ENCODE assay signal across 8 cellular contexts in genomic region chr5:7878381-7878873, GRCh38. TPM values are rescaled to one million over a fixed set of nuclear protein-coding genes. Genes with fewer than 3 reads are reported as not detected.
DNase-seq lines count a peak whose midpoint lies in the region; ATAC-seq and TF ChIP-seq lines count a peak whose summit lies in the region.

No MANE protein-coding gene starts in this region.

- no peaks in the 10 kb centered on the region for H3K9me3 ChIP-seq in A673 (ENCODE audit: low read depth, low read length, poor library complexity, severe bottlenecking)

- no peak overlapping the region for H3K27ac ChIP-seq in A673 (ENCODE audit: low read depth, low read length, poor library complexity, severe bottlenecking)

- ATAC-seq in GM19035 (IDR thresholded peaks at IDR 0.05; ENCODE audit: unreplicated experiment) = peak; percentile 98
- ATAC-seq in HG03139 (IDR thresholded peaks at IDR 0.05; ENCODE audit: unreplicated experiment) = peak; percentile 95
- peak; percentile 98 to 99 for ATAC-seq in stimulated activated naive B cell treated with anti-CD40 and anti-IgM and Interleukin-4, amounts not matched to agents 10 μg/mL and 1 μg/mL and 100 μg/mL, for 72 hours (replicated peaks)

- intact Hi-C loops in A673 (cut with micrococcal nuclease; ENCODE audit: unreplicated experiment) = loop anchor here (10.0 kb wide), 1 partner anchor 1104 kb away; no protein-coding TSS in a partner anchor

- peaks cover 65% of the 10 kb centered on the region for H3K36me3 ChIP-seq in A673 (ENCODE audit: insufficient read depth, low read length, poor library complexity, severe bottlenecking)

- no peaks in the 10 kb centered on the region for H3K9me3 Mint-ChIP-seq in activated naive CD8-positive, alpha-beta T cell treated with anti-CD3 and anti-CD28 coated beads for 36 hours
- H3K9me3 Mint-ChIP-seq in stimulated activated naive B cell treated with anti-CD40 and anti-IgM and Interleukin-4, amounts not matched to agents 10 μg/mL and 1 μg/mL and 100 μg/mL, for 72 hours = no peaks in the 10 kb centered on the region

- no TSS peak for BruUV-seq in A673 (replicated peaks; lab: Mats Ljungman, UMichigan)

- H3K36me3 Mint-ChIP-seq in activated naive CD8-positive, alpha-beta T cell treated with anti-CD3 and anti-CD28 coated beads for 36 hours = peaks cover 49% of the 10 kb centered on the region
- peaks cover 40 to 64% of the 10 kb centered on the region in 2 donors for H3K36me3 Mint-ChIP-seq in stimulated activated naive B cell treated with anti-CD40 and anti-IgM and Interleukin-4, amounts not matched to agents 10 μg/mL and 1 μg/mL and 100 μg/mL, for 72 hours

- TF ChIP-seq CTCF in A673 (conservative IDR thresholded peaks at IDR 0.05; ENCODE audit: low read depth, low read length) = no peak

- H3K27me3 ChIP-seq in A673 (replicated peaks; ENCODE audit: insufficient read depth, low read depth, low read length, poor library complexity) = no peaks in the 10 kb centered on the region

- DNase-seq in A673 (ENCODE audit: low spot score) (peak; percentile 9), OCI-M2 (lab: John Stamatoyannopoulos, UW; ENCODE audit: unreplicated experiment) (no peak), Ammon's horn (ENCODE audit: low spot score) (no peak), NCI-H748 treated with DMSO at 0.1 percent for 48 hours (lab: John Stamatoyannopoulos, UW) (no peak)
- DNase-seq in activated naive CD8-positive, alpha-beta T cell treated with anti-CD3 and anti-CD28 coated beads for 36 hours = no peak
- peak; percentile 11 for DNase-seq in stimulated activated naive B cell treated with anti-CD40 and anti-IgM and Interleukin-4, amounts not matched to agents 10 μg/mL and 1 μg/mL and 100 μg/mL, for 72 hours

- peaks cover 30% of the 10 kb centered on the region for H3K4me1 ChIP-seq in A673 (ENCODE audit: insufficient read depth, low read length, poor library complexity, severe bottlenecking)

- no peak overlapping the region for H3K4me3 ChIP-seq in A673 (ENCODE audit: low read depth, low read length, poor library complexity, severe bottlenecking)

- H3K27me3 Mint-ChIP-seq in activated naive CD8-positive, alpha-beta T cell treated with anti-CD3 and anti-CD28 coated beads for 36 hours = no peaks in the 10 kb centered on the region
- no peaks in the 10 kb centered on the region for H3K27me3 Mint-ChIP-seq in stimulated activated naive B cell treated with anti-CD40 and anti-IgM and Interleukin-4, amounts not matched to agents 10 μg/mL and 1 μg/mL and 100 μg/mL, for 72 hours

- CTCF ChIA-PET in A673 (lab: Charles Lee) = interaction anchor here (1.0 kb wide), 1 partner anchor 133 kb away, joined by 3 read pairs; no protein-coding TSS in a partner anchor

- POLR2A ChIA-PET in A673 (lab: Charles Lee; ENCODE audit: low non-redundant PET) = no interaction called here

- peaks cover 47% of the 10 kb centered on the region for H3K4me1 Mint-ChIP-seq in activated naive CD8-positive, alpha-beta T cell treated with anti-CD3 and anti-CD28 coated beads for 36 hours
- peaks cover 22 to 29% of the 10 kb centered on the region in 2 donors for H3K4me1 Mint-ChIP-seq in stimulated activated naive B cell treated with anti-CD40 and anti-IgM and Interleukin-4, amounts not matched to agents 10 μg/mL and 1 μg/mL and 100 μg/mL, for 72 hours

- H3K4me3 Mint-ChIP-seq in activated naive CD8-positive, alpha-beta T cell treated with anti-CD3 and anti-CD28 coated beads for 36 hours = peak overlapping the region; percentile 42
- H3K4me3 Mint-ChIP-seq in stimulated activated naive B cell treated with anti-CD40 and anti-IgM and Interleukin-4, amounts not matched to agents 10 μg/mL and 1 μg/mL and 100 μg/mL, for 72 hours = no peak overlapping the region

- peak overlapping the region; percentile 88 for H3K27ac Mint-ChIP-seq in activated naive CD8-positive, alpha-beta T cell treated with anti-CD3 and anti-CD28 coated beads for 36 hours
- H3K27ac Mint-ChIP-seq in stimulated activated naive B cell treated with anti-CD40 and anti-IgM and Interleukin-4, amounts not matched to agents 10 μg/mL and 1 μg/mL and 100 μg/mL, for 72 hours = no peak overlapping the region

RNA-seq across cellular contexts. Expression of gene MTRR, which starts 9.5 kb away (rescaled TPM):
- total RNA-seq in A673 (2021) = 44.4 and 57.1 TPM in 2 replicates
- 10 to 100 TPM; 54.1 to 67.2 TPM for total RNA-seq in activated naive CD8-positive, alpha-beta T cell treated with anti-CD3 and anti-CD28 coated beads for 36 hours

RNA-seq across cellular contexts. Expression of gene FASTKD3, which starts 9.6 kb away (rescaled TPM):
- total RNA-seq in A673 (2021) = 13.2 and 16.8 TPM in 2 replicates
- total RNA-seq in activated naive CD8-positive, alpha-beta T cell treated with anti-CD3 and anti-CD28 coated beads for 36 hours = 10 to 100 TPM; 23.3 to 23.6 TPM

RNA-seq across cellular contexts. Expression of gene CFAP90, which starts 27.5 kb away (rescaled TPM):
- total RNA-seq in A673 (2021) = not detected in 2 replicates
- total RNA-seq in activated naive CD8-positive, alpha-beta T cell treated with anti-CD3 and anti-CD28 coated beads for 36 hours = not detected

Comparison
In these comparisons a context has a peak if more than half of its experiments do, and no peak if none do; other contexts are left out.
1. DNase-seq: peak in A673 (single experiment) and stimulated activated naive B cell treated with anti-CD40 and anti-IgM and Interleukin-4, amounts not matched to agents 10 μg/mL and 1 μg/mL and 100 μg/mL, for 72 hours (single experiment); none in activated naive CD8-positive, alpha-beta T cell treated with anti-CD3 and anti-CD28 coated beads for 36 hours (single experiment), OCI-M2 (single experiment), Ammon's horn (single experiment) and NCI-H748 treated with DMSO at 0.1 percent for 48 hours (single experiment).
2. Peak in every context shown above with its lines, with median percentiles within 50 percentile points of each other: ATAC-seq.